Comparison of ENCODE assay signal across 1 cellular context in the genomic region with DNA sequence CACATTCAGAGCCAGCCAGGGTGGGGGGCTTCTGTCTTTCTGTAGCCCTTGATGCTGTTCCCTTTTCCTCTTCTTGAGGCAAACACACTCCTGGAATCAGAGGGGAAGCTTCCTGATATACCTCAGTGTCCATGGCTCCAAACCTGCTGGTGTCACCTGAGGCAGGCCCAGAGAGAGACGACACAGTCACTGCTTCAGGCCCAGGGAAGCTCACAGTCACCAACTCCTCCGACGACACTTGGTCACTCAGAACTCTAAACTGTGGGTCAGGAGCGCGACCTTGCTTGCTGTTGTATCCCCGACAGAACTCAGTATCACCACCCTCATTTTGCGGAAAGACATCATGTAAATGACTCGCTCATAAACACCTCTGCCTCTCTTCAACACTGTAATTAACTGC.
TF ChIP-seq lines count a peak whose summit lies in the region.

No MANE protein-coding gene starts in this region.

TF ChIP-seq in K562, 482 proteins besides CTCF, POLR2A, EP300 and RAD21:
- no peak for TF ChIP-seq NFIX (CRISPR knock-in tag; IDR thresholded peaks at IDR 0.05; ENCODE audit: low read depth)
